Comparison of ENCODE assay signal across 1 cellular context in the genomic region with DNA sequence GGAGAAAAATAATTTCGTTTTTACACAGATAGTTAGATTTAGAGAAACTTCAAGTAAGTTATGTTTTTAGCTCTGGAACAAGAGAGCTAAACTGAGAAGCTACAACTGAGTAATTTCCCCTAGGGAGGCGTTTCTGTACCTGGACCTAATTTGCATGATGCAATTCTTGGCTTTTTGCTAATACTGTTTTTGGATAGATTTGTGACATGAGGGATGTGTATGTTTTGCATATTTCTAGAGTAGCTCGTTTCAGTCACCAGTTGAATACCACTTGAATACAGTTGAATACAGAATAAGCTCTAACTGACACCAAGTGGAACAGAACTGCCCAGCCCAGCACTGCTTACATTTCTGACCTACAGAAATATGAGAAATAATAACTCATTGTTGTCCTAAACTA.
TF ChIP-seq lines count a peak whose summit lies in the region.

No MANE protein-coding gene starts in this region.

TF ChIP-seq in GM12878, 131 proteins besides CTCF, POLR2A, EP300 and RAD21 (continued from another document):
- TF ChIP-seq, protein P1, sequence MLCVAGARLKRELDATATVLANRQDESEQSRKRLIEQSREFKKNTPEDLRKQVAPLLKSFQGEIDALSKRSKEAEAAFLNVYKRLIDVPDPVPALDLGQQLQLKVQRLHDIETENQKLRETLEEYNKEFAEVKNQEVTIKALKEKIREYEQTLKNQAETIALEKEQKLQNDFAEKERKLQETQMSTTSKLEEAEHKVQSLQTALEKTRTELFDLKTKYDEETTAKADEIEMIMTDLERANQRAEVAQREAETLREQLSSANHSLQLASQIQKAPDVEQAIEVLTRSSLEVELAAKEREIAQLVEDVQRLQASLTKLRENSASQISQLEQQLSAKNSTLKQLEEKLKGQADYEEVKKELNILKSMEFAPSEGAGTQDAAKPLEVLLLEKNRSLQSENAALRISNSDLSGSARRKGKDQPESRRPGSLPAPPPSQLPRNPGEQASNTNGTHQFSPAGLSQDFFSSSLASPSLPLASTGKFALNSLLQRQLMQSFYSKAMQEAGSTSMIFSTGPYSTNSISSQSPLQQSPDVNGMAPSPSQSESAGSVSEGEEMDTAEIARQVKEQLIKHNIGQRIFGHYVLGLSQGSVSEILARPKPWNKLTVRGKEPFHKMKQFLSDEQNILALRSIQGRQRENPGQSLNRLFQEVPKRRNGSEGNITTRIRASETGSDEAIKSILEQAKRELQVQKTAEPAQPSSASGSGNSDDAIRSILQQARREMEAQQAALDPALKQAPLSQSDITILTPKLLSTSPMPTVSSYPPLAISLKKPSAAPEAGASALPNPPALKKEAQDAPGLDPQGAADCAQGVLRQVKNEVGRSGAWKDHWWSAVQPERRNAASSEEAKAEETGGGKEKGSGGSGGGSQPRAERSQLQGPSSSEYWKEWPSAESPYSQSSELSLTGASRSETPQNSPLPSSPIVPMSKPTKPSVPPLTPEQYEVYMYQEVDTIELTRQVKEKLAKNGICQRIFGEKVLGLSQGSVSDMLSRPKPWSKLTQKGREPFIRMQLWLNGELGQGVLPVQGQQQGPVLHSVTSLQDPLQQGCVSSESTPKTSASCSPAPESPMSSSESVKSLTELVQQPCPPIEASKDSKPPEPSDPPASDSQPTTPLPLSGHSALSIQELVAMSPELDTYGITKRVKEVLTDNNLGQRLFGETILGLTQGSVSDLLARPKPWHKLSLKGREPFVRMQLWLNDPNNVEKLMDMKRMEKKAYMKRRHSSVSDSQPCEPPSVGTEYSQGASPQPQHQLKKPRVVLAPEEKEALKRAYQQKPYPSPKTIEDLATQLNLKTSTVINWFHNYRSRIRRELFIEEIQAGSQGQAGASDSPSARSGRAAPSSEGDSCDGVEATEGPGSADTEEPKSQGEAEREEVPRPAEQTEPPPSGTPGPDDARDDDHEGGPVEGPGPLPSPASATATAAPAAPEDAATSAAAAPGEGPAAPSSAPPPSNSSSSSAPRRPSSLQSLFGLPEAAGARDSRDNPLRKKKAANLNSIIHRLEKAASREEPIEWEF (IDR thresholded peaks at IDR 0.05; ENCODE audit: insufficient replicate concordance, low read depth, low read length), result no peak
- TF ChIP-seq BHLHE40 (IDR thresholded peaks at IDR 0.05; ENCODE audit: borderline replicate concordance in 1 of 2, low read depth in 2 of 2, low read length in 1 of 2), result no peak
- no peak for TF ChIP-seq IRF3 (IDR thresholded peaks at IDR 0.05)
- TF ChIP-seq, protein P2, sequence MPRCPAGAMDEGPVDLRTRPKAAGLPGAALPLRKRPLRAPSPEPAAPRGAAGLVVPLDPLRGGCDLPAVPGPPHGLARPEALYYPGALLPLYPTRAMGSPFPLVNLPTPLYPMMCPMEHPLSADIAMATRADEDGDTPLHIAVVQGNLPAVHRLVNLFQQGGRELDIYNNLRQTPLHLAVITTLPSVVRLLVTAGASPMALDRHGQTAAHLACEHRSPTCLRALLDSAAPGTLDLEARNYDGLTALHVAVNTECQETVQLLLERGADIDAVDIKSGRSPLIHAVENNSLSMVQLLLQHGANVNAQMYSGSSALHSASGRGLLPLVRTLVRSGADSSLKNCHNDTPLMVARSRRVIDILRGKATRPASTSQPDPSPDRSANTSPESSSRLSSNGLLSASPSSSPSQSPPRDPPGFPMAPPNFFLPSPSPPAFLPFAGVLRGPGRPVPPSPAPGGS (IDR thresholded peaks at IDR 0.05; ENCODE audit: borderline replicate concordance, insufficient read depth, low read depth, low read length, poor library complexity, severe bottlenecking), result no peak
- TF ChIP-seq CEBPB (IDR thresholded peaks at IDR 0.05; ENCODE audit: borderline replicate concordance in 1 of 2, low read depth in 2 of 2, low read length in 2 of 2), result no peak
- TF ChIP-seq TARDBP (IDR thresholded peaks at IDR 0.05; ENCODE audit: borderline replicate concordance), result no peak
- no peak for TF ChIP-seq ZNF384 (IDR thresholded peaks at IDR 0.05; ENCODE audit: borderline replicate concordance, low read depth, low read length)
- TF ChIP-seq, protein P3, sequence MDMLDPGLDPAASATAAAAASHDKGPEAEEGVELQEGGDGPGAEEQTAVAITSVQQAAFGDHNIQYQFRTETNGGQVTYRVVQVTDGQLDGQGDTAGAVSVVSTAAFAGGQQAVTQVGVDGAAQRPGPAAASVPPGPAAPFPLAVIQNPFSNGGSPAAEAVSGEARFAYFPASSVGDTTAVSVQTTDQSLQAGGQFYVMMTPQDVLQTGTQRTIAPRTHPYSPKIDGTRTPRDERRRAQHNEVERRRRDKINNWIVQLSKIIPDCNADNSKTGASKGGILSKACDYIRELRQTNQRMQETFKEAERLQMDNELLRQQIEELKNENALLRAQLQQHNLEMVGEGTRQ (IDR thresholded peaks at IDR 0.05; ENCODE audit: borderline replicate concordance, low read depth, low read length), result no peak
- no peak for TF ChIP-seq NR2C2 (IDR thresholded peaks at IDR 0.05; ENCODE audit: borderline replicate concordance, control insufficient read depth, insufficient read length, low read depth)
TF ChIP-seq in GM12878: peak in this region for 0.
